Comparison of ENCODE assay signal across 1 cellular context in genomic region chr16:57409870-57410585, GRCh38.
TF ChIP-seq lines count a peak whose summit lies in the region.

No MANE protein-coding gene starts in this region.

TF ChIP-seq in HEK293, 187 proteins besides CTCF, POLR2A, EP300 and RAD21 (continued from another document):
- 0 out of 2 replicates have a peak, but pooled peaks have one; percentile 20 for TF ChIP-seq ZNF513 (tag by site-specific recombination; IDR thresholded peaks at IDR 0.05)
- peak; percentile 73 for TF ChIP-seq ZNF549 (tag by site-specific recombination; IDR thresholded peaks at IDR 0.05)
- TF ChIP-seq ZNF791 (tag by site-specific recombination; IDR thresholded peaks at IDR 0.05), result no peak
- TF ChIP-seq OSR2 (tag by site-specific recombination; IDR thresholded peaks at IDR 0.05), result no peak
- no peak for TF ChIP-seq ZNF354C (tag by site-specific recombination; IDR thresholded peaks at IDR 0.05; ENCODE audit: borderline replicate concordance, low read depth)
- TF ChIP-seq ZNF16 (tag by site-specific recombination; IDR thresholded peaks at IDR 0.05; ENCODE audit: low read depth), result no peak
